ENCODE assay signal across 8 cellular contexts in genomic region chr2:85888020-85888744, GRCh38. TPM values are rescaled to one million over a fixed set of nuclear protein-coding genes. Genes with fewer than 3 reads are reported as not detected.
DNase-seq lines count a peak whose midpoint lies in the region; ATAC-seq and TF ChIP-seq lines count a peak whose summit lies in the region.

No MANE protein-coding gene starts in this region.

- intact Hi-C loops in activated T-helper 2 cell treated with anti-CD3 and anti-CD28 coated beads, Interferon-gamma antibody, Interleukin-2, Interleukin-4, amounts not matched to agents 10 μg/mL and 5 μg/mL and 100 μg/mL, durations not matched to agents 14 hours and 24 hours and 36 hours (cut with micrococcal nuclease) = loop anchor here (2.0 to 5.0 kb wide), 5 partner anchors 35 to 194 kb away; no protein-coding TSS in a partner anchor
- intact Hi-C loops in posterior vena cava (cut with DNase I) = no loop called here

- no peak for TF ChIP-seq EP300 in gastroesophageal sphincter (IDR thresholded peaks at IDR 0.05)

- no peaks in the 10 kb centered on the region for H3K9me3 ChIP-seq in gastroesophageal sphincter

- TF ChIP-seq CTCF in gastroesophageal sphincter (IDR thresholded peaks at IDR 0.05) = no peak

- peaks cover 54% of the 10 kb centered on the region for H3K4me1 Mint-ChIP-seq in activated T-helper 2 cell treated with anti-CD3 and anti-CD28 coated beads, Interferon-gamma antibody, Interleukin-2, Interleukin-4, amounts not matched to agents 10 μg/mL and 5 μg/mL and 100 μg/mL, durations not matched to agents 14 hours and 24 hours and 36 hours (ENCODE audit: low read depth)

- H3K4me3 Mint-ChIP-seq in activated T-helper 2 cell treated with anti-CD3 and anti-CD28 coated beads, Interferon-gamma antibody, Interleukin-2, Interleukin-4, amounts not matched to agents 10 μg/mL and 5 μg/mL and 100 μg/mL, durations not matched to agents 14 hours and 24 hours and 36 hours (ENCODE audit: low read depth) = peak overlapping the region; percentile 81

- peak overlapping the region; percentile 31 to 89 (median 88) for H3K27ac ChIP-seq in gastroesophageal sphincter

- peaks cover 2% of the 10 kb centered on the region for H3K9me3 Mint-ChIP-seq in activated T-helper 2 cell treated with anti-CD3 and anti-CD28 coated beads, Interferon-gamma antibody, Interleukin-2, Interleukin-4, amounts not matched to agents 10 μg/mL and 5 μg/mL and 100 μg/mL, durations not matched to agents 14 hours and 24 hours and 36 hours

- TF ChIP-seq POLR2A in gastroesophageal sphincter (IDR thresholded peaks at IDR 0.05) = no peak

- no peaks in the 10 kb centered on the region for H3K36me3 ChIP-seq in gastroesophageal sphincter

- DNase-seq in NCI-H748 (lab: John Stamatoyannopoulos, UW; ENCODE audit: unreplicated experiment) (peak; percentile 53), NCI-H748 treated with DMSO at 0.1 percent for 48 hours (lab: John Stamatoyannopoulos, UW) (no peak), NCI-H526 (lab: John Stamatoyannopoulos, UW) (peak; percentile 31 to 64), posterior vena cava (ENCODE audit: low spot score) (peak; percentile 83), NCI-H187 treated with DMSO at 0.1 percent for 48 hours (lab: John Stamatoyannopoulos, UW) (no peak)
- peak; percentile 18 for DNase-seq in activated T-helper 2 cell treated with anti-CD3 and anti-CD28 coated beads, Interferon-gamma antibody, Interleukin-2, Interleukin-4, amounts not matched to agents 10 μg/mL and 5 μg/mL and 100 μg/mL, durations not matched to agents 14 hours and 24 hours and 36 hours (ENCODE audit: low spot score)

- peaks cover 4% of the 10 kb centered on the region for H3K27me3 Mint-ChIP-seq in activated T-helper 2 cell treated with anti-CD3 and anti-CD28 coated beads, Interferon-gamma antibody, Interleukin-2, Interleukin-4, amounts not matched to agents 10 μg/mL and 5 μg/mL and 100 μg/mL, durations not matched to agents 14 hours and 24 hours and 36 hours (ENCODE audit: low read depth)

- no peaks in the 10 kb centered on the region for H3K27me3 ChIP-seq in gastroesophageal sphincter

- WGBS in gastroesophageal sphincter (ENCODE audit: low coverage in 1 of 2), 2 donors = 0% methylated on average over 3 of the region's 57 CpGs; no CpG with 5 or more reads in 1 of the 2 donors

- H3K27ac Mint-ChIP-seq in activated T-helper 2 cell treated with anti-CD3 and anti-CD28 coated beads, Interferon-gamma antibody, Interleukin-2, Interleukin-4, amounts not matched to agents 10 μg/mL and 5 μg/mL and 100 μg/mL, durations not matched to agents 14 hours and 24 hours and 36 hours = peak overlapping the region; percentile 71

- H3K36me3 Mint-ChIP-seq in activated T-helper 2 cell treated with anti-CD3 and anti-CD28 coated beads, Interferon-gamma antibody, Interleukin-2, Interleukin-4, amounts not matched to agents 10 μg/mL and 5 μg/mL and 100 μg/mL, durations not matched to agents 14 hours and 24 hours and 36 hours (ENCODE audit: low read depth) = peaks cover 11% of the 10 kb centered on the region

- H3K4me3 ChIP-seq in gastroesophageal sphincter = peak overlapping the region; percentile 66 to 94

- no peak for ATAC-seq in gastroesophageal sphincter
- no peak for ATAC-seq in GM18498 (IDR thresholded peaks at IDR 0.05; ENCODE audit: unreplicated experiment)

- peaks cover 0 to 71% (median 24%) of the 10 kb centered on the region in 3 donors for H3K4me1 ChIP-seq in gastroesophageal sphincter

RNA-seq across cellular contexts. Expression of gene ST3GAL5, which starts 0.6 kb away (rescaled TPM):
- total RNA-seq in activated T-helper 2 cell treated with anti-CD3 and anti-CD28 coated beads, Interferon-gamma antibody, Interleukin-2, Interleukin-4, amounts not matched to agents 10 μg/mL and 5 μg/mL and 100 μg/mL, durations not matched to agents 14 hours and 24 hours and 36 hours = 13.8 and 15.7 TPM in 2 replicates
- total RNA-seq in gastroesophageal sphincter (10 to 100 TPM; 15.2 to 55.9 (median 22.7) TPM), posterior vena cava (10 to 100 TPM; 20.4 to 23.5 TPM)

Comparison
In these comparisons a context has a peak if more than half of its experiments do, and no peak if none do; other contexts are left out.
1. DNase-seq: peak in NCI-H748 (single experiment), NCI-H526 (2 of 2), activated T-helper 2 cell treated with anti-CD3 and anti-CD28 coated beads, Interferon-gamma antibody, Interleukin-2, Interleukin-4, amounts not matched to agents 10 μg/mL and 5 μg/mL and 100 μg/mL, durations not matched to agents 14 hours and 24 hours and 36 hours (single experiment) and posterior vena cava (single experiment); none in NCI-H748 treated with DMSO at 0.1 percent for 48 hours (single experiment) and NCI-H187 treated with DMSO at 0.1 percent for 48 hours (single experiment).